ENCODE assay signal across 21 cellular contexts in the genomic region with DNA sequence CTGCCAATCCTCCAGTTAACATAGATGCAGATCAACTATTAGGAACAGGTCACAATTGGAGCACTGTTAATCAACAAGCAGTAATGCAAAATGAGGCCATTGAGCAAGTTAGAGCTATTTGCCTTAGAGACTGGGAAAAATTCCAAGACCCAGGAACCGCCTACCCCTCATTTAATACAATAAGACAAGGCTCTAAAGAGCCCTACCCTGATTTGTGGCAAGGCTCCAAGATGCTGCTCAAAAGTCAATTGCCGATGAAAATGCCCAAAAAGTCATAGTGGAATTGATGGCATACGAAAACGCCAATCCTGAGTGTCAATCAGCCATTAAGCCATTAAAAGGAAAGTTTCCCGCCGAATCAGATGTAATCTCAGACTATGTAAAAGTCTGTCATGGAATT. TPM values are rescaled to one million over a fixed set of nuclear protein-coding genes. Genes with fewer than 3 reads are reported as not detected.
"Had no signal": no experiment of that assay in that cellular context is flagged by ENCODE, and none has a peak within 500 bp of the region (broad histone marks: within the 10 kb centered on the region; RNA-seq: fewer than 3 reads in every experiment).

No MANE protein-coding gene starts in this region.

- H3K4me1 Mint-ChIP-seq: naive B cell had no signal

- H3K9me3 ChIP-seq: colonic mucosa, esophagus squamous epithelium, ovary, sigmoid colon, spleen, transverse colon, vagina had no signal

- H3K4me1 ChIP-seq: colonic mucosa, esophagus squamous epithelium, sigmoid colon, spleen, transverse colon, vagina had no signal

- H3K36me3 ChIP-seq: cardiac muscle cell, colonic mucosa, esophagus squamous epithelium, ovary, sigmoid colon, spleen, transverse colon, vagina had no signal

- H3K4me3 Mint-ChIP-seq: activated T-cell treated with anti-CD3 and anti-CD28 coated beads, Interleukin-2, amount 50 U/mL, for 24 hours; naive B cell had no signal

- H3K36me3 Mint-ChIP-seq: naive B cell had no signal

- H3K27me3 ChIP-seq: cardiac muscle cell, colonic mucosa, esophagus squamous epithelium, ovary, transverse colon, vagina had no signal

- H3K4me3 ChIP-seq: cardiac muscle cell, colonic mucosa, esophagus squamous epithelium, ovary, sigmoid colon, spleen, transverse colon, vagina had no signal

- H3K27ac ChIP-seq: cardiac muscle cell, colonic mucosa, esophagus squamous epithelium, ovary, sigmoid colon, spleen, transverse colon, vagina, VCaP had no signal

- DNase-seq: activated CD4-positive, alpha-beta T cell treated with anti-CD3 and anti-CD28 coated beads for 1 hour; activated CD4-positive, alpha-beta T cell treated with anti-CD3 and anti-CD28 coated beads, Interleukin-2, amount 50 U/mL, for 48 hours; activated naive CD4-positive, alpha-beta T cell treated with anti-CD3 and anti-CD28 coated beads, Interleukin-2, amount 50 U/mL, for 16 hours; activated T-cell treated with anti-CD3 and anti-CD28 coated beads, Interleukin-2, amount 50 U/mL, for 24 hours; effector CD4-positive, alpha-beta T cell; esophagus squamous epithelium; naive B cell; ovary; sigmoid colon; spleen; stimulated activated CD4-positive, alpha-beta T cell treated with anti-CD3 and anti-CD28 coated beads, Interleukin-1b, Interleukin-23, amount 100 ng/mL, for 48 hours; T-helper 1 cell had no signal

- H3K9me3 Mint-ChIP-seq: activated T-cell treated with anti-CD3 and anti-CD28 coated beads, Interleukin-2, amount 50 U/mL, for 24 hours had no signal

- H3K27ac Mint-ChIP-seq: activated T-cell treated with anti-CD3 and anti-CD28 coated beads, Interleukin-2, amount 50 U/mL, for 24 hours; naive B cell had no signal

RNA-seq across cellular contexts. Expression of a gene that starts 20.5 kb away (rescaled TPM):
- total RNA-seq: lung microvascular endothelial cell, transverse colon, vagina had no signal

RNA-seq across cellular contexts. Expression of a gene that starts 33.9 kb away (rescaled TPM):
- total RNA-seq: cardiac muscle cell, colonic mucosa, endothelial cell of umbilical vein, esophagus squamous epithelium, lung microvascular endothelial cell, mononuclear cell, ovary, sigmoid colon, spleen, transverse colon, vagina had no signal

RNA-seq across cellular contexts. Expression of a gene that starts 55.7 kb away (rescaled TPM):
- total RNA-seq: cardiac muscle cell, colonic mucosa, endothelial cell of umbilical vein, esophagus squamous epithelium, fibroblast of villous mesenchyme, lung microvascular endothelial cell, mononuclear cell, ovary, sigmoid colon, spleen, transverse colon, vagina had no signal
